ENCODE assay signal across 24 cellular contexts in genomic region chr11:1281974-1282365, GRCh38. TPM values are rescaled to one million over a fixed set of nuclear protein-coding genes. Genes with fewer than 3 reads are reported as not detected.
DNase-seq lines count a peak whose midpoint lies in the region; ATAC-seq and TF ChIP-seq lines count a peak whose summit lies in the region.
"Had no signal": no experiment of that assay in that cellular context is flagged by ENCODE, and none has a peak within 500 bp of the region (broad histone marks: within the 10 kb centered on the region; RNA-seq: fewer than 3 reads in every experiment).

No MANE protein-coding gene starts in this region.

- no peaks in the 10 kb centered on the region for H3K9me3 Mint-ChIP-seq in activated T-cell treated with anti-CD3 and anti-CD28 coated beads, Interleukin-2, amount 50 U/mL, for 4 hours
- H3K9me3 Mint-ChIP-seq: activated CD4-positive, alpha-beta memory T cell treated with anti-CD3 and anti-CD28 coated beads, Interleukin-2, amount 10 ng/mL, durations not matched to agents 7 days and 5 days; naive B cell had no signal

- peaks cover 0 to 12% (median 5%) of the 10 kb centered on the region in 12 donors for H3K4me1 ChIP-seq in heart left ventricle
- H3K4me1 ChIP-seq in mesodermal cell (ENCODE audit: control insufficient read depth, insufficient read depth, low read length, poor library complexity, severe bottlenecking), result peaks cover 4% of the 10 kb centered on the region

- H3K27me3 Mint-ChIP-seq in activated T-cell treated with anti-CD3 and anti-CD28 coated beads, Interleukin-2, amount 50 U/mL, for 4 hours (ENCODE audit: low read depth), result no peaks in the 10 kb centered on the region
- H3K27me3 Mint-ChIP-seq: activated CD4-positive, alpha-beta memory T cell treated with anti-CD3 and anti-CD28 coated beads, Interleukin-2, amount 10 ng/mL, durations not matched to agents 7 days and 5 days; naive B cell had no signal

- peaks cover 11% of the 10 kb centered on the region; the same call in 1 of the 2 replicates for H3K36me3 ChIP-seq in SK-N-MC (ENCODE audit: insufficient read depth, low read length)
- peaks cover 0 to 89% (median 73%) of the 10 kb centered on the region in 9 donors for H3K36me3 ChIP-seq in heart left ventricle
- H3K36me3 ChIP-seq in mesodermal cell (ENCODE audit: control insufficient read depth, insufficient read depth, low read length), result peaks cover 57% of the 10 kb centered on the region
- H3K36me3 ChIP-seq: ovary had no signal

- H3K36me3 Mint-ChIP-seq in activated T-cell treated with anti-CD3 and anti-CD28 coated beads, Interleukin-2, amount 50 U/mL, for 4 hours (ENCODE audit: insufficient read depth), result peaks cover 20% of the 10 kb centered on the region

- intact Hi-C loops in heart left ventricle (cut with DNase I), result no loop called here

- TF ChIP-seq POLR2A in heart left ventricle (IDR thresholded peaks at IDR 0.05), result no peak

- DNase-seq in EH (ENCODE audit: low read depth) (peak; percentile 19), SK-N-MC (ENCODE audit: low read depth, low spot score) (peak; percentile 86), heart left ventricle (peak in 1 of 5 donors; percentile 52), islet precursor cell (no peak)
- no peak for DNase-seq in activated T-cell treated with anti-CD3 and anti-CD28 coated beads, Interleukin-2, amount 50 U/mL, for 4 hours
- DNase-seq: activated CD4-positive, alpha-beta memory T cell treated with anti-CD3 and anti-CD28 coated beads, Interleukin-2, amount 10 ng/mL, durations not matched to agents 7 days and 5 days; activated CD4-positive, CD25-positive, alpha-beta regulatory T cell; brain microvascular endothelial cell; Karpas-422; MV-4-11; naive B cell; NCI-H1694 treated with DMSO at 0.1 percent for 48 hours; NCI-H774; ovary; stimulated activated CD8-positive, alpha-beta memory T cell treated with anti-CD3 and anti-CD28 coated beads, Interleukin-4, amount 100 ng/mL, for 48 hours; T1000 had no signal

- peak in 1 of 12 donors; percentile 7 for TF ChIP-seq CTCF in heart left ventricle (IDR thresholded peaks at IDR 0.05)

- no peak overlapping the region for H3K4me3 Mint-ChIP-seq in activated T-cell treated with anti-CD3 and anti-CD28 coated beads, Interleukin-2, amount 50 U/mL, for 4 hours
- H3K4me3 Mint-ChIP-seq: activated CD4-positive, alpha-beta memory T cell treated with anti-CD3 and anti-CD28 coated beads, Interleukin-2, amount 10 ng/mL, durations not matched to agents 7 days and 5 days; CD14-positive monocyte; naive B cell had no signal

- peak overlapping the region; percentile 66 for H3K9ac ChIP-seq in SK-N-MC (ENCODE audit: insufficient read length)

- ATAC-seq in heart left ventricle (peak in 1 of 4 donors; percentile 44), HG03280 (IDR thresholded peaks at IDR 0.05; ENCODE audit: unreplicated experiment) (no peak)
- no peak for ATAC-seq in activated T-cell treated with anti-CD3 and anti-CD28 coated beads, Interleukin-2, amount 50 U/mL, for 4 hours
- ATAC-seq: HCT116, sciatic nerve had no signal

- H3K27ac ChIP-seq in SK-N-MC (peak overlapping the region; percentile 100), heart left ventricle (peak overlapping the region in 8 of 12 donors; percentile 20 to 54 (median 38)), mesodermal cell (ENCODE audit: low read depth, low read length, severe bottlenecking) (peak overlapping the region; percentile 78)
- H3K27ac ChIP-seq: brain microvascular endothelial cell, ovary had no signal

- no peaks in the 10 kb centered on the region for H3K4me1 Mint-ChIP-seq in activated T-cell treated with anti-CD3 and anti-CD28 coated beads, Interleukin-2, amount 50 U/mL, for 4 hours (ENCODE audit: low read depth)
- H3K4me1 Mint-ChIP-seq: activated CD4-positive, alpha-beta memory T cell treated with anti-CD3 and anti-CD28 coated beads, Interleukin-2, amount 10 ng/mL, durations not matched to agents 7 days and 5 days; CD14-positive monocyte had no signal

- H3K4me3 ChIP-seq in SK-N-MC, result peak overlapping the region; percentile 54
- no peak overlapping the region for H3K4me3 ChIP-seq in heart left ventricle
- H3K4me3 ChIP-seq in mesodermal cell (ENCODE audit: extremely low read depth, insufficient read depth, low read length, poor library complexity, severe bottlenecking), result no peak overlapping the region
- H3K4me3 ChIP-seq: ovary had no signal

- no peaks in the 10 kb centered on the region for H3K27me3 ChIP-seq in heart left ventricle
- H3K27me3 ChIP-seq: brain microvascular endothelial cell, ovary had no signal

- H3K9me3 ChIP-seq in SK-N-MC (ENCODE audit: low read depth, low read length), result no peaks in the 10 kb centered on the region
- H3K9me3 ChIP-seq in heart left ventricle, result no peaks in the 10 kb centered on the region
- H3K9me3 ChIP-seq in mesodermal cell (ENCODE audit: control insufficient read depth, low read length), result no peaks in the 10 kb centered on the region
- H3K9me3 ChIP-seq: ovary had no signal

- WGBS in heart left ventricle, 4 donors, result 42 to 55% (median 49%) methylated on average over 3 of the region's 3 CpGs
- WGBS in mesodermal cell (ENCODE audit: insufficient coverage in 2 of 2), 2 experiments, result 39 to 52% methylated on average over 3 of the region's 3 CpGs

RNA-seq across cellular contexts. Expression of gene TOLLIP, which starts 27.5 kb away (rescaled TPM):
- 10 to 100 TPM; 36.9 to 57.2 (median 44.9) TPM for total RNA-seq in heart left ventricle
- 10 to 100 TPM; 27.4 to 49.6 TPM for polyA plus RNA-seq in heart left ventricle
- polyA plus RNA-seq in mesodermal cell (2013, experiment 1 of 2), result 28.2 TPM
- polyA plus RNA-seq in mesodermal cell (2013, experiment 2 of 2), result 16.8 TPM
- total RNA-seq in activated T-cell treated with anti-CD3 and anti-CD28 coated beads, Interleukin-2, amount 50 U/mL, for 4 hours, result 10 to 100 TPM; 38.0 to 45.9 (median 44.3) TPM

RNA-seq across cellular contexts. Expression of gene MUC5B, which starts 59.1 kb away (rescaled TPM):
- not detected for total RNA-seq in heart left ventricle
- under 1 TPM in 1 of 2 donors, not detected in 1; 0.01 TPM for polyA plus RNA-seq in heart left ventricle
- not detected for polyA plus RNA-seq in mesodermal cell (2013, experiment 1 of 2)
- not detected for polyA plus RNA-seq in mesodermal cell (2013, experiment 2 of 2)
- 1 to 10 TPM; 1.1 to 2.2 (median 1.4) TPM for total RNA-seq in activated T-cell treated with anti-CD3 and anti-CD28 coated beads, Interleukin-2, amount 50 U/mL, for 4 hours
- total RNA-seq: activated CD4-positive, alpha-beta memory T cell treated with anti-CD3 and anti-CD28 coated beads, Interleukin-2, amount 10 ng/mL, durations not matched to agents 7 days and 5 days; kidney epithelial cell; ureter had no signal
- polyA plus RNA-seq: AG04450, CD14-positive monocyte had no signal

Comparison
In these comparisons a context has a peak if more than half of its experiments do, and no peak if none do; other contexts are left out.
1. DNase-seq: peak in EH (single experiment) and SK-N-MC (single experiment); none in islet precursor cell (single experiment) and activated T-cell treated with anti-CD3 and anti-CD28 coated beads, Interleukin-2, amount 50 U/mL, for 4 hours (single experiment).
2. H3K27ac ChIP-seq: peak in every context shown above with its lines; median percentile 100 in SK-N-MC; 78 in mesodermal cell; 38 in heart left ventricle.